In the genomic region with DNA sequence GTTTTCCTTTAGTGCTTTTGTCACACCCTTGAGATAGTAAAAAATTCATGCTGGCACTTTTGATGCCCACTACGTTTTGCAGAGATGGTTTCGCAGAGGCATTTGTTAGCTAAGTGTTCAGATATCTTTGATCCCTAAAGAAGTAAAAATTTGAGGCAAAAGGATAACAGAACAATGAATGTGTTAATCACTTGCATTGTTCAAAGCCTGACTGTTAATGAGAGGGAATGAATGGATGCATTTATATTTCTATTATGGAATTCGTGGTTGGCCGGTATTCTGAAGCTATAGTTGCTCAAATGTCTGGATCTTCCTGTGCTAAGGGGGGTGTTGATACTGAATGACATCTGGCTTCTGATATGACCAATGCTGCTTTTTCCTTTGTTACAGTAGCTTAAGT, we compare ENCODE assay signal across 18 cellular contexts.
"Had no signal": no experiment of that assay in that cellular context is flagged by ENCODE, and none has a peak within 500 bp of the region (broad histone marks: within the 10 kb centered on the region; RNA-seq: fewer than 3 reads in every experiment).

No MANE protein-coding gene starts in this region.

- H3K4me3 ChIP-seq: esophagus muscularis mucosa, right atrium auricular region, sigmoid colon, skin epidermis, stomach, suprapubic skin, tibial artery, upper lobe of left lung, vagina had no signal

- H3K9me3 ChIP-seq: esophagus muscularis mucosa, right atrium auricular region, sigmoid colon, stomach, suprapubic skin, tibial artery, upper lobe of left lung, vagina had no signal

- H3K9me3 Mint-ChIP-seq: natural killer cell; neural crest cell; stimulated activated naive B cell treated with anti-CD40 and anti-IgM and Interleukin-4, amounts not matched to agents 10 μg/mL and 1 μg/mL and 100 μg/mL, for 72 hours had no signal

- H3K27ac ChIP-seq: epithelial cell of prostate, esophagus muscularis mucosa, right atrium auricular region, sigmoid colon, skin epidermis, stomach, suprapubic skin, tibial artery, upper lobe of left lung, vagina had no signal

- ATAC-seq: natural killer cell; stimulated activated naive B cell treated with anti-CD40 and anti-IgM and Interleukin-4, amounts not matched to agents 10 μg/mL and 1 μg/mL and 100 μg/mL, for 72 hours had no signal

- H3K27me3 ChIP-seq: esophagus muscularis mucosa, right atrium auricular region, sigmoid colon, stomach, suprapubic skin, tibial artery, upper lobe of left lung, vagina had no signal

- H3K4me1 Mint-ChIP-seq: natural killer cell had no signal

- DNase-seq: cortex of kidney; effector memory CD4-positive, alpha-beta T cell; head of caudate nucleus; natural killer cell; sigmoid colon; stimulated activated CD4-positive, alpha-beta T cell treated with anti-CD3 and anti-CD28 coated beads, Interleukin-2, amount 100 ng/mL, for 24 hours; stimulated activated CD4-positive, alpha-beta T cell treated with anti-CD3 and anti-CD28 coated beads, Interleukin-4, amount 100 ng/mL, for 4 hours; stimulated activated naive B cell treated with anti-CD40 and anti-IgM and Interleukin-4, amounts not matched to agents 10 μg/mL and 1 μg/mL and 100 μg/mL, for 72 hours; stomach; tibial artery; upper lobe of left lung had no signal

- H3K36me3 Mint-ChIP-seq: natural killer cell had no signal

- H3K4me3 Mint-ChIP-seq: natural killer cell; neural crest cell; stimulated activated naive B cell treated with anti-CD40 and anti-IgM and Interleukin-4, amounts not matched to agents 10 μg/mL and 1 μg/mL and 100 μg/mL, for 72 hours had no signal

- H3K27ac Mint-ChIP-seq: natural killer cell; stimulated activated naive B cell treated with anti-CD40 and anti-IgM and Interleukin-4, amounts not matched to agents 10 μg/mL and 1 μg/mL and 100 μg/mL, for 72 hours had no signal

- H3K4me1 ChIP-seq: suprapubic skin, tibial artery, vagina had no signal

- H3K27me3 Mint-ChIP-seq: stimulated activated naive B cell treated with anti-CD40 and anti-IgM and Interleukin-4, amounts not matched to agents 10 μg/mL and 1 μg/mL and 100 μg/mL, for 72 hours had no signal
